In the genomic region with DNA sequence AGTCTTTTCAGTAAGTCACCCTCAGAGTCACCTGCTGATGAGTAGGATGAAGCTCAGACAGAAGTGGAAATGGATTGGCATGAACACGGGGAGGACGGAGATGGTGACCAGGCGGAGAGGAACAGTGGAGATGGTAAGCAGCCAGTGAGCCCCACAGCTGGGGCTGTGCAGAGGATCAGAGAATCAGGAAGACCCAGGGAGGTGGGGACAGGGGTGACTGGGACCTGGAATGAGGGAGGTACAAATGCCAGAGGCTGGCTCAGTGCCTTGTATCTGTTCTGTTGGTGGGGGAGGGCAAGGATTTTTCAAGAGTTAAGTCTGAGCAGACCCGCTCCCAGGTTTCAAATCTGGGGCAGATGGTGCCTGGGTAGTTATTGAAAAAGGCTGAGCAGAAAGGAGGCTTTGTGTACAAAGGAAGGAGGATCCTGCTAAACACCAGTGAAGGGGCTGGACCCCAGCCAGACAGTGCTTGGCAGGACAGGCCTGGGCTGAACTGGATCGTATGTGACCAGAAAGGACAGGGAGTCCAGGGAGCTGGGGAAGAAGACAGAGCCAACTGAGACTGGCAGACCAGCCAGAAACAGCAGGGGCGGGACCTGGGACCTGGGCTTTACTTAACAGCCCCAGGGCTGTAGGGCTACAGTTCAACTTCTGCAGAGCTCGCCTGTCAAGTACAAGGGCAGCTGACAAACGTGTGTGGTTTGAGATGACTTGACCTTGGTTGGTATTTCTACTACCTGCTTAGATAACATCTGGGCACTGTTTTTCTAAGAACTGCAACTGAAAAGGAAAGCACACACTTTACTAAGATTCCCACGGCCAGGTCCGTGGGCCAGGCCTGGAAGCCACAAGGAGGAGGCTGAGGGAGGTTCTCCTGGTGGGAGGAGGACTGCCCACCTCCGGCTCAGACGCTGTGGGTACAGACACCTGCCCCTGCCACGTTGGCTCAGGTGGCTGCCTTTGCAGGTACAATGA, we compare ENCODE assay signal across 1 cellular context.
A peak's percentile ranks its signal among the peaks of the same experiment; 100 is the strongest.
TF ChIP-seq lines count a peak whose summit lies in the region.

No MANE protein-coding gene starts in this region.

TF ChIP-seq in GM12878, 131 proteins besides CTCF, POLR2A, EP300 and RAD21 (continued from another document):
- TF ChIP-seq, protein P1, sequence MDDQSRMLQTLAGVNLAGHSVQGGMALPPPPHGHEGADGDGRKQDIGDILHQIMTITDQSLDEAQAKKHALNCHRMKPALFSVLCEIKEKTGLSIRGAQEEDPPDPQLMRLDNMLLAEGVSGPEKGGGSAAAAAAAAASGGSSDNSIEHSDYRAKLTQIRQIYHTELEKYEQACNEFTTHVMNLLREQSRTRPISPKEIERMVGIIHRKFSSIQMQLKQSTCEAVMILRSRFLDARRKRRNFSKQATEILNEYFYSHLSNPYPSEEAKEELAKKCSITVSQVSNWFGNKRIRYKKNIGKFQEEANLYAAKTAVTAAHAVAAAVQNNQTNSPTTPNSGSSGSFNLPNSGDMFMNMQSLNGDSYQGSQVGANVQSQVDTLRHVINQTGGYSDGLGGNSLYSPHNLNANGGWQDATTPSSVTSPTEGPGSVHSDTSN (IDR thresholded peaks at IDR 0.05; ENCODE audit: insufficient replicate concordance, low read depth, low read length), result peak; percentile 49
- TF ChIP-seq ZNF384 (IDR thresholded peaks at IDR 0.05; ENCODE audit: borderline replicate concordance, low read depth, low read length) (no peak), WRNIP1 (IDR thresholded peaks at IDR 0.05; ENCODE audit: borderline replicate concordance, low read depth, low read length) (no peak)
- TF ChIP-seq, protein P2, sequence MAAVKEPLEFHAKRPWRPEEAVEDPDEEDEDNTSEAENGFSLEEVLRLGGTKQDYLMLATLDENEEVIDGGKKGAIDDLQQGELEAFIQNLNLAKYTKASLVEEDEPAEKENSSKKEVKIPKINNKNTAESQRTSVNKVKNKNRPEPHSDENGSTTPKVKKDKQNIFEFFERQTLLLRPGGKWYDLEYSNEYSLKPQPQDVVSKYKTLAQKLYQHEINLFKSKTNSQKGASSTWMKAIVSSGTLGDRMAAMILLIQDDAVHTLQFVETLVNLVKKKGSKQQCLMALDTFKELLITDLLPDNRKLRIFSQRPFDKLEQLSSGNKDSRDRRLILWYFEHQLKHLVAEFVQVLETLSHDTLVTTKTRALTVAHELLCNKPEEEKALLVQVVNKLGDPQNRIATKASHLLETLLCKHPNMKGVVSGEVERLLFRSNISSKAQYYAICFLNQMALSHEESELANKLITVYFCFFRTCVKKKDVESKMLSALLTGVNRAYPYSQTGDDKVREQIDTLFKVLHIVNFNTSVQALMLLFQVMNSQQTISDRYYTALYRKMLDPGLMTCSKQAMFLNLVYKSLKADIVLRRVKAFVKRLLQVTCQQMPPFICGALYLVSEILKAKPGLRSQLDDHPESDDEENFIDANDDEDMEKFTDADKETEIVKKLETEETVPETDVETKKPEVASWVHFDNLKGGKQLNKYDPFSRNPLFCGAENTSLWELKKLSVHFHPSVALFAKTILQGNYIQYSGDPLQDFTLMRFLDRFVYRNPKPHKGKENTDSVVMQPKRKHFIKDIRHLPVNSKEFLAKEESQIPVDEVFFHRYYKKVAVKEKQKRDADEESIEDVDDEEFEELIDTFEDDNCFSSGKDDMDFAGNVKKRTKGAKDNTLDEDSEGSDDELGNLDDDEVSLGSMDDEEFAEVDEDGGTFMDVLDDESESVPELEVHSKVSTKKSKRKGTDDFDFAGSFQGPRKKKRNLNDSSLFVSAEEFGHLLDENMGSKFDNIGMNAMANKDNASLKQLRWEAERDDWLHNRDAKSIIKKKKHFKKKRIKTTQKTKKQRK (IDR thresholded peaks at IDR 0.05; ENCODE audit: low read depth, low read length), result no peak
- TF ChIP-seq, protein P3, sequence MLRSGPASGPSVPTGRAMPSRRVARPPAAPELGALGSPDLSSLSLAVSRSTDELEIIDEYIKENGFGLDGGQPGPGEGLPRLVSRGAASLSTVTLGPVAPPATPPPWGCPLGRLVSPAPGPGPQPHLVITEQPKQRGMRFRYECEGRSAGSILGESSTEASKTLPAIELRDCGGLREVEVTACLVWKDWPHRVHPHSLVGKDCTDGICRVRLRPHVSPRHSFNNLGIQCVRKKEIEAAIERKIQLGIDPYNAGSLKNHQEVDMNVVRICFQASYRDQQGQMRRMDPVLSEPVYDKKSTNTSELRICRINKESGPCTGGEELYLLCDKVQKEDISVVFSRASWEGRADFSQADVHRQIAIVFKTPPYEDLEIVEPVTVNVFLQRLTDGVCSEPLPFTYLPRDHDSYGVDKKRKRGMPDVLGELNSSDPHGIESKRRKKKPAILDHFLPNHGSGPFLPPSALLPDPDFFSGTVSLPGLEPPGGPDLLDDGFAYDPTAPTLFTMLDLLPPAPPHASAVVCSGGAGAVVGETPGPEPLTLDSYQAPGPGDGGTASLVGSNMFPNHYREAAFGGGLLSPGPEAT (IDR thresholded peaks at IDR 0.05; ENCODE audit: low read depth), result peak; percentile 32; the same call in 1 of the 2 replicates
TF ChIP-seq in GM12878: peak in this region for 18.
